In the genomic region with DNA sequence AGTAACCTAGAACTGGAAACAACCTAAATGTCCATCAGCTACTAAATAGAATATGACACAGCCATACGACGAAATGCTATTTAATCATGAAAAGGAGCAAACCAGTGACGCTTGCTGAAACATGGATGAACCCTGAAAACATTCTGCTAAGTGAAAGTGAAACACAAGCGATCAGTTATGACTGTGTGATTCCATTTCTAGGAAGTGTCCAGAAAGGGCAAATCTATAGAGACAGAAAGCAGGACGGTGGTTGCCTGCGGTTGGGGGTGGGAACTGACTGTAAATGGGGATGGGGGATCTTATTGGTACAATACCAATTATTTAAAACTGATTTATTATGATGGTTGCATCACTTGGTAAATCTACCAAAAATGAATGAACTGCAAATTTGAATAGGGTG, we compare ENCODE assay signal across 8 cellular contexts.
DNase-seq lines count a peak whose midpoint lies in the region; ATAC-seq and TF ChIP-seq lines count a peak whose summit lies in the region.

No MANE protein-coding gene starts in this region.

- WGBS in suprapubic skin: 86% methylated on average over 6 of the region's 6 CpGs

- DNase-seq in activated CD8-positive, alpha-beta memory T cell treated with anti-CD3 and anti-CD28 coated beads, Interleukin-2, amount 10 ng/mL, durations not matched to agents 7 days and 5 days: peak; percentile 86
- no peak for DNase-seq in activated CD8-positive, alpha-beta memory T cell treated with anti-CD3 and anti-CD28 coated beads, Interleukin-2, amount 50 U/mL, for 48 hours
- peak; percentile 54 for DNase-seq in activated T-helper 9 cell treated with anti-CD3 and anti-CD28 coated beads, Interleukin-2, amount 50 U/mL, for 16 hours (ENCODE audit: low read depth)
- no peak for DNase-seq in suprapubic skin (ENCODE audit: low spot score in 2 of 2)
- DNase-seq in HuH-7.5 (ENCODE audit: low spot score): no peak
- no peak for DNase-seq in NCI-H82 treated with DMSO at 0.1 percent for 48 hours (lab: John Stamatoyannopoulos, UW; ENCODE audit: unreplicated experiment)

- H3K4me1 Mint-ChIP-seq in activated CD8-positive, alpha-beta memory T cell treated with anti-CD3 and anti-CD28 coated beads, Interleukin-2, amount 10 ng/mL, durations not matched to agents 7 days and 5 days: peaks cover 58% of the 10 kb centered on the region
- H3K4me1 Mint-ChIP-seq in stimulated activated naive CD8-positive, alpha-beta T cell treated with anti-CD3 and anti-CD28 coated beads, Interleukin-15, Interleukin-2, amounts not matched to agents 100 ng/mL and 50 ng/mL, for 24 hours (ENCODE audit: low read depth): peaks cover 86% of the 10 kb centered on the region

- no peaks in the 10 kb centered on the region for H3K27me3 Mint-ChIP-seq in activated CD8-positive, alpha-beta memory T cell treated with anti-CD3 and anti-CD28 coated beads, Interleukin-2, amount 10 ng/mL, durations not matched to agents 7 days and 5 days
- no peaks in the 10 kb centered on the region for H3K27me3 Mint-ChIP-seq in stimulated activated naive CD8-positive, alpha-beta T cell treated with anti-CD3 and anti-CD28 coated beads, Interleukin-15, Interleukin-2, amounts not matched to agents 100 ng/mL and 50 ng/mL, for 24 hours

- H3K4me1 ChIP-seq in suprapubic skin: no peaks in the 10 kb centered on the region

- H3K36me3 ChIP-seq in suprapubic skin: no peaks in the 10 kb centered on the region

- peak overlapping the region; percentile 90 for H3K27ac Mint-ChIP-seq in activated CD8-positive, alpha-beta memory T cell treated with anti-CD3 and anti-CD28 coated beads, Interleukin-2, amount 10 ng/mL, durations not matched to agents 7 days and 5 days
- H3K27ac Mint-ChIP-seq in stimulated activated naive CD8-positive, alpha-beta T cell treated with anti-CD3 and anti-CD28 coated beads, Interleukin-15, Interleukin-2, amounts not matched to agents 100 ng/mL and 50 ng/mL, for 24 hours: peak overlapping the region; percentile 90

- no peaks in the 10 kb centered on the region for H3K9me3 Mint-ChIP-seq in activated CD8-positive, alpha-beta memory T cell treated with anti-CD3 and anti-CD28 coated beads, Interleukin-2, amount 10 ng/mL, durations not matched to agents 7 days and 5 days (ENCODE audit: low read depth)
- H3K9me3 Mint-ChIP-seq in stimulated activated naive CD8-positive, alpha-beta T cell treated with anti-CD3 and anti-CD28 coated beads, Interleukin-15, Interleukin-2, amounts not matched to agents 100 ng/mL and 50 ng/mL, for 24 hours: no peaks in the 10 kb centered on the region

- no peaks in the 10 kb centered on the region for H3K9me3 ChIP-seq in suprapubic skin

- no peaks in the 10 kb centered on the region for H3K27me3 ChIP-seq in suprapubic skin

- no peak overlapping the region for H3K27ac ChIP-seq in suprapubic skin

- TF ChIP-seq EP300 in suprapubic skin (IDR thresholded peaks at IDR 0.05): no peak

- H3K4me3 ChIP-seq in suprapubic skin: no peak overlapping the region

- ATAC-seq in activated CD8-positive, alpha-beta memory T cell treated with anti-CD3 and anti-CD28 coated beads, Interleukin-2, amount 10 ng/mL, durations not matched to agents 7 days and 5 days: peak; percentile 86
- peak; percentile 65 for ATAC-seq in HG03457 (IDR thresholded peaks at IDR 0.05; ENCODE audit: unreplicated experiment)

- no peak for TF ChIP-seq POLR2A in suprapubic skin (IDR thresholded peaks at IDR 0.05)

- TF ChIP-seq CTCF in suprapubic skin (IDR thresholded peaks at IDR 0.05): no peak

- H3K4me3 Mint-ChIP-seq in activated CD8-positive, alpha-beta memory T cell treated with anti-CD3 and anti-CD28 coated beads, Interleukin-2, amount 10 ng/mL, durations not matched to agents 7 days and 5 days: peak overlapping the region; percentile 79
- H3K4me3 Mint-ChIP-seq in stimulated activated naive CD8-positive, alpha-beta T cell treated with anti-CD3 and anti-CD28 coated beads, Interleukin-15, Interleukin-2, amounts not matched to agents 100 ng/mL and 50 ng/mL, for 24 hours: peak overlapping the region; percentile 77

- CTCF ChIA-PET in activated CD8-positive, alpha-beta memory T cell treated with anti-CD3 and anti-CD28 coated beads, Interleukin-2, amount 10 ng/mL, durations not matched to agents 7 days and 5 days (lab: Charles Lee): interaction anchor here (2.0 to 7.7 kb wide), 2 partner anchors 15 to 47 kb away, joined by 13 to 80 read pairs; no protein-coding TSS in a partner anchor

- H3K36me3 Mint-ChIP-seq in activated CD8-positive, alpha-beta memory T cell treated with anti-CD3 and anti-CD28 coated beads, Interleukin-2, amount 10 ng/mL, durations not matched to agents 7 days and 5 days: peaks cover 20% of the 10 kb centered on the region
- H3K36me3 Mint-ChIP-seq in stimulated activated naive CD8-positive, alpha-beta T cell treated with anti-CD3 and anti-CD28 coated beads, Interleukin-15, Interleukin-2, amounts not matched to agents 100 ng/mL and 50 ng/mL, for 24 hours (ENCODE audit: low read depth): no peaks in the 10 kb centered on the region

Comparison
In these comparisons a context has a peak if more than half of its experiments do, and no peak if none do; other contexts are left out.
1. DNase-seq: peak in activated CD8-positive, alpha-beta memory T cell treated with anti-CD3 and anti-CD28 coated beads, Interleukin-2, amount 10 ng/mL, durations not matched to agents 7 days and 5 days (single experiment) and activated T-helper 9 cell treated with anti-CD3 and anti-CD28 coated beads, Interleukin-2, amount 50 U/mL, for 16 hours (single experiment); none in activated CD8-positive, alpha-beta memory T cell treated with anti-CD3 and anti-CD28 coated beads, Interleukin-2, amount 50 U/mL, for 48 hours (single experiment), suprapubic skin (0 of 2), HuH-7.5 (single experiment) and NCI-H82 treated with DMSO at 0.1 percent for 48 hours (single experiment).